In genomic region chr2:237859533-237860272, GRCh38 we compare ENCODE assay signal across 9 cellular contexts. TPM values are rescaled to one million over a fixed set of nuclear protein-coding genes. Genes with fewer than 3 reads are reported as not detected.
A peak's percentile ranks its signal among the peaks of the same experiment; 100 is the strongest.
DNase-seq lines count a peak whose midpoint lies in the region; ATAC-seq and TF ChIP-seq lines count a peak whose summit lies in the region.
"Had no signal": no experiment of that assay in that cellular context is flagged by ENCODE, and none has a peak within 500 bp of the region (broad histone marks: within the 10 kb centered on the region; RNA-seq: fewer than 3 reads in every experiment).

TSS of gene RAMP1 (plus strand) at chr2:237859623. CDS start at chr2:237859676, 53 bp downstream.

- H3K27ac ChIP-seq in ectodermal cell (ENCODE audit: insufficient read depth, low read depth, low read length, poor library complexity, severe bottlenecking), result no peak within 1 kb of the TSS
- no peak within 1 kb of the TSS for H3K27ac ChIP-seq in mesendoderm (ENCODE audit: low read depth, low read length)
- peak within 1 kb of the TSS; percentile 71 to 94 (median 86) for H3K27ac ChIP-seq in transverse colon
- H3K27ac ChIP-seq: KMS-11 had no signal

- no peak for TF ChIP-seq CTCF in transverse colon (IDR thresholded peaks at IDR 0.05)

- H3K36me3 ChIP-seq in ES-I3 (ENCODE audit: insufficient read depth, low read length) (no peaks in the 10 kb centered on the region), ectodermal cell (ENCODE audit: control insufficient read depth, insufficient read depth, low read length) (no peaks in the 10 kb centered on the region), mesendoderm (ENCODE audit: control insufficient read depth, insufficient read depth, low read length) (no peaks in the 10 kb centered on the region), transverse colon (no peaks in the 10 kb centered on the region)

- H2BK15ac ChIP-seq in mesendoderm (replicated peaks; ENCODE audit: low read depth), result no peak within 1 kb of the TSS

- H3K4me3 ChIP-seq in ectodermal cell (ENCODE audit: insufficient read depth, low read depth, low read length), result peak within 1 kb of the TSS; percentile 17
- no peak within 1 kb of the TSS for H3K4me3 ChIP-seq in mesendoderm (ENCODE audit: low read length)
- H3K4me3 ChIP-seq in transverse colon, result peak within 1 kb of the TSS; percentile 43 to 58 (median 50)

- no peak within 1 kb of the TSS for H2BK120ac ChIP-seq in mesendoderm (ENCODE audit: low read depth, low read length)

- no peak within 1 kb of the TSS for H4K8ac ChIP-seq in mesendoderm (ENCODE audit: low read depth, low read length)

- no peak within 1 kb of the TSS for H4K5ac ChIP-seq in mesendoderm (ENCODE audit: low read length)

- H3K9ac ChIP-seq in ES-I3 (ENCODE audit: low read depth, low read length), result peak within 1 kb of the TSS; percentile 26; the same call in 1 of the 2 replicates
- peak within 1 kb of the TSS; percentile 21 for H3K9ac ChIP-seq in mesendoderm (ENCODE audit: low read length)
- H3K9ac ChIP-seq: KMS-11 had no signal

- H3K27me3 ChIP-seq in ectodermal cell (ENCODE audit: control insufficient read depth, insufficient read depth, low read length, poor library complexity, severe bottlenecking) (peaks cover 45% of the 10 kb centered on the region), mesendoderm (ENCODE audit: insufficient read depth, low read length, poor library complexity) (peaks cover 9% of the 10 kb centered on the region), transverse colon (peaks cover 43% of the 10 kb centered on the region)

- H3K9me3 ChIP-seq in ES-I3 (ENCODE audit: control insufficient read depth, insufficient read depth, low read length), result no peaks in the 10 kb centered on the region
- no peaks in the 10 kb centered on the region for H3K9me3 ChIP-seq in ectodermal cell (ENCODE audit: control insufficient read depth, low read length)
- no peaks in the 10 kb centered on the region for H3K9me3 ChIP-seq in transverse colon

- no peak within 1 kb of the TSS for H3K23ac ChIP-seq in mesendoderm (ENCODE audit: low read length)

- H3K18ac ChIP-seq in mesendoderm (ENCODE audit: low read length), result peak within 1 kb of the TSS; percentile 69

- peak within 1 kb of the TSS; percentile 56 for H3K56ac ChIP-seq in mesendoderm (ENCODE audit: low read length)

- H3K4me1 ChIP-seq in ES-I3 (ENCODE audit: insufficient read depth, low read length) (peaks cover 10% of the 10 kb centered on the region; the same call in 1 of the 2 replicates), ectodermal cell (ENCODE audit: control insufficient read depth, insufficient read depth, low read length) (peaks cover 28% of the 10 kb centered on the region), mesendoderm (ENCODE audit: control insufficient read depth, low read depth, low read length) (peaks cover 3% of the 10 kb centered on the region), transverse colon (peaks cover 15 to 48% (median 43%) of the 10 kb centered on the region in 4 donors)

- intact Hi-C loops in transverse colon (cut with DNase I; ENCODE audit: low total_unique reads), result loop anchor here (2.0 to 10.0 kb wide), 5 partner anchors 65 to 405 kb away; partner anchors contain the start of genes SCLY and UBE2F

- H3K79me1 ChIP-seq in mesendoderm (ENCODE audit: low read length), result no peaks in the 10 kb centered on the region

- no peak within 1 kb of the TSS for H2AK5ac ChIP-seq in mesendoderm (ENCODE audit: low read length)

- H2BK5ac ChIP-seq in mesendoderm (ENCODE audit: low read length), result no peak within 1 kb of the TSS

- ATAC-seq in HG02840 (IDR thresholded peaks at IDR 0.05; ENCODE audit: low FRiP score, unreplicated experiment), result no peak
- ATAC-seq in HG03159 (IDR thresholded peaks at IDR 0.05; ENCODE audit: unreplicated experiment), result no peak

- no peak for TF ChIP-seq POLR2A in transverse colon (IDR thresholded peaks at IDR 0.05)

- no peak for TF ChIP-seq EP300 in transverse colon (IDR thresholded peaks at IDR 0.05; ENCODE audit: low read depth)

- in situ Hi-C loops in transverse colon (cut with MboI; ENCODE audit: low pct_ligation_motif_present in 1 of 4, low pct_unique_long_range_greater_than_20kb in 1 of 4, low sequenced_read_pairs in 3 of 4), result loop anchor here in 3 of 4 donors (10.0 to 25.0 kb wide), 2 partner anchors 403 to 405 kb away; no protein-coding TSS in a partner anchor

- H3K79me2 ChIP-seq in mesendoderm (ENCODE audit: control insufficient read depth, insufficient read depth, low read length), result no peaks in the 10 kb centered on the region

- DNase-seq in RKO (ENCODE audit: low spot score) (peak; percentile 30), mesendoderm (peak; percentile 39), transverse colon (no peak), NCI-H510A (lab: John Stamatoyannopoulos, UW) (no peak)

- H3K4ac ChIP-seq in mesendoderm (ENCODE audit: low read depth, low read length), result no peak within 1 kb of the TSS

- H3K4me2 ChIP-seq in mesendoderm (ENCODE audit: low read length), result peak within 1 kb of the TSS; percentile 69
- H3K4me2 ChIP-seq: KMS-11 had no signal

- 2 to 3% methylated on average over 78 to 79 of the region's 79 CpGs for WGBS in ectodermal cell, 2 experiments
- no CpG with 5 or more reads among the region's 79 CpGs for WGBS in mesendoderm (ENCODE audit: extremely low coverage, insufficient coverage, low lambda C conversion rate)
- WGBS in transverse colon (ENCODE audit: low coverage in 1 of 2), 2 donors, result 0% methylated on average over 45 of the region's 79 CpGs; no CpG with 5 or more reads in 1 of the 2 donors

RNA-seq across cellular contexts. Expression of gene RAMP1, which starts in this region (rescaled TPM):
- polyA plus RNA-seq in ectodermal cell (2013, experiment 1 of 4), result not detected
- not detected for polyA plus RNA-seq in ectodermal cell (2013, experiment 2 of 4)
- 0.53 TPM for polyA plus RNA-seq in ectodermal cell (2013, experiment 3 of 4)
- 0.57 TPM for polyA plus RNA-seq in ectodermal cell (2013, experiment 4 of 4)
- 1.1 TPM for polyA plus RNA-seq in mesendoderm (2013, experiment 1 of 2)
- polyA plus RNA-seq in mesendoderm (2013, experiment 2 of 2), result 0.56 TPM
- 100 to 1,000 TPM in 2 of 4 donors, 10 to 100 TPM in 2; 47.5 to 158 (median 95.7) TPM for total RNA-seq in transverse colon

Comparison
In these comparisons a context has a peak if more than half of its experiments do, and no peak if none do; other contexts are left out.
1. DNase-seq: peak in RKO (single experiment) and mesendoderm (single experiment); none in transverse colon (single experiment) and NCI-H510A (single experiment).
2. H3K27ac ChIP-seq: peak in transverse colon (4 of 4); none in ectodermal cell (single experiment) and mesendoderm (single experiment).